In the genomic region with DNA sequence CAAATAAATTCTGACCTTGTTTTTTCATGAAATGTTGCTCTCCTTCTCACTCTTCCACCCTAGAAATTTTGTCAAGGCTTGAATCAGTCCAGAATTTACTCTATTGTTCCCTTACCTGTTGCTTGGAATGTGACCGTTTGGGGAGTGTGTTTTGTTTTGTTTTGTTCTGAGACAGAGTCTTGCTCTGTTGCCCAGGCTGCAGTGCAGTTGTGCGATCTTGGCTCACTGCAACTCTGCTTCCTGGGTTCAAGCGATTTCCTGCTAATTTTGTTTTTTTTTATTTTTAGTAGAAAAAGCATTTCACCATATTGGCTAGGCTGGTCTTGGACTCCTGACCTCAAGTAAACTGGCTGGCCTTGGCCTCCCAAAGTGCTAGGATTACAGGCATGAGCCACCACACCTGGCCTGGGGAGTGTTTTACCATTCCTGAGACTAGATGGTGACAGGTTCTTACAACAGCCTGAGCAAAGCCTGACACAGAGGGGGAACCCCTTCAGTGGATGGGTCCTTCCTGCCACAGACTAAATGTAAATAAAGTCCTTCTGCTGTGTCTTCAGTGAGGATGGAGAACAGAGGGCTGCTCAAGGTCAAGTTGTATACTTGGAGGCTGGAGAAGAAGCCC, we compare ENCODE assay signal across 13 cellular contexts. TPM values are rescaled to one million over a fixed set of nuclear protein-coding genes. Genes with fewer than 3 reads are reported as not detected.
A peak's percentile ranks its signal among the peaks of the same experiment; 100 is the strongest.
DNase-seq lines count a peak whose midpoint lies in the region; ATAC-seq and TF ChIP-seq lines count a peak whose summit lies in the region.
"Had no signal": no experiment of that assay in that cellular context is flagged by ENCODE, and none has a peak within 500 bp of the region (broad histone marks: within the 10 kb centered on the region; RNA-seq: fewer than 3 reads in every experiment).

No MANE protein-coding gene starts in this region.

- no peaks in the 10 kb centered on the region for H3K9me3 ChIP-seq in lower lobe of right lung
- H3K9me3 ChIP-seq: breast epithelium, esophagus muscularis mucosa, stomach had no signal

- ATAC-seq in lower lobe of right lung (no peak), HG03139 (IDR thresholded peaks at IDR 0.05; ENCODE audit: unreplicated experiment) (no peak)

- H3K4me1 Mint-ChIP-seq in activated T-helper 2 cell treated with anti-CD3 and anti-CD28 coated beads, Interferon-gamma antibody, Interleukin-2, Interleukin-4, amounts not matched to agents 10 μg/mL and 5 μg/mL and 100 μg/mL, durations not matched to agents 14 hours and 24 hours and 36 hours (ENCODE audit: low read depth): peaks cover 53% of the 10 kb centered on the region

- peak overlapping the region; percentile 95 for H3K27ac Mint-ChIP-seq in activated T-helper 2 cell treated with anti-CD3 and anti-CD28 coated beads, Interferon-gamma antibody, Interleukin-2, Interleukin-4, amounts not matched to agents 10 μg/mL and 5 μg/mL and 100 μg/mL, durations not matched to agents 14 hours and 24 hours and 36 hours

- H3K4me3 ChIP-seq in lower lobe of right lung: no peak overlapping the region
- H3K4me3 ChIP-seq: breast epithelium, esophagus muscularis mucosa, stomach had no signal

- no peaks in the 10 kb centered on the region for H3K27me3 Mint-ChIP-seq in activated T-helper 2 cell treated with anti-CD3 and anti-CD28 coated beads, Interferon-gamma antibody, Interleukin-2, Interleukin-4, amounts not matched to agents 10 μg/mL and 5 μg/mL and 100 μg/mL, durations not matched to agents 14 hours and 24 hours and 36 hours (ENCODE audit: low read depth)

- peaks cover 12% of the 10 kb centered on the region for H3K36me3 Mint-ChIP-seq in activated T-helper 2 cell treated with anti-CD3 and anti-CD28 coated beads, Interferon-gamma antibody, Interleukin-2, Interleukin-4, amounts not matched to agents 10 μg/mL and 5 μg/mL and 100 μg/mL, durations not matched to agents 14 hours and 24 hours and 36 hours (ENCODE audit: low read depth)

- H3K27me3 ChIP-seq in lower lobe of right lung (ENCODE audit: low read depth): no peaks in the 10 kb centered on the region
- H3K27me3 ChIP-seq: breast epithelium, esophagus muscularis mucosa, stomach had no signal

- H3K36me3 ChIP-seq in lower lobe of right lung: no peaks in the 10 kb centered on the region
- H3K36me3 ChIP-seq: breast epithelium, esophagus muscularis mucosa, stomach had no signal

- H3K4me3 Mint-ChIP-seq in activated T-helper 2 cell treated with anti-CD3 and anti-CD28 coated beads, Interferon-gamma antibody, Interleukin-2, Interleukin-4, amounts not matched to agents 10 μg/mL and 5 μg/mL and 100 μg/mL, durations not matched to agents 14 hours and 24 hours and 36 hours (ENCODE audit: low read depth): peak overlapping the region; percentile 66
- H3K4me3 Mint-ChIP-seq: neural crest cell had no signal

- peak; percentile 22 for DNase-seq in activated naive CD4-positive, alpha-beta T cell treated with Interleukin-2 at 50 U/mL for 16 hours
- no peak for DNase-seq in activated naive CD4-positive, alpha-beta T cell (lab: John Stamatoyannopoulos, UW)
- peak; percentile 20 for DNase-seq in activated T-helper 2 cell treated with anti-CD3 and anti-CD28 coated beads, Interferon-gamma antibody, Interleukin-2, Interleukin-4, amounts not matched to agents 10 μg/mL and 5 μg/mL and 100 μg/mL, durations not matched to agents 14 hours and 24 hours and 36 hours (ENCODE audit: low spot score)
- DNase-seq in lower lobe of right lung (no peak), NCI-H187 treated with DMSO at 0.1 percent for 48 hours (lab: John Stamatoyannopoulos, UW) (no peak), DMS79 treated with DMSO at 0.1 percent for 48 hours (lab: John Stamatoyannopoulos, UW) (no peak), HuH-7.5 (ENCODE audit: low spot score) (no peak)
- DNase-seq: NCI-H524 treated with DMSO at 0.1 percent for 48 hours, stomach had no signal

- no peak for TF ChIP-seq CTCF in lower lobe of right lung (IDR thresholded peaks at IDR 0.05)

- intact Hi-C loops in activated T-helper 2 cell treated with anti-CD3 and anti-CD28 coated beads, Interferon-gamma antibody, Interleukin-2, Interleukin-4, amounts not matched to agents 10 μg/mL and 5 μg/mL and 100 μg/mL, durations not matched to agents 14 hours and 24 hours and 36 hours (cut with micrococcal nuclease): loop anchor here (5.0 to 10.0 kb wide), 3 partner anchors 54 to 169 kb away; partner anchors contain the start of gene HAUS1
- intact Hi-C loops in lower lobe of right lung (cut with DNase I): no loop called here

- H3K4me1 ChIP-seq in lower lobe of right lung: no peaks in the 10 kb centered on the region
- H3K4me1 ChIP-seq: breast epithelium, stomach had no signal

- H3K27ac ChIP-seq in lower lobe of right lung: peak overlapping the region; percentile 39
- H3K27ac ChIP-seq: breast epithelium, esophagus muscularis mucosa, stomach had no signal

- H3K9me3 Mint-ChIP-seq in activated T-helper 2 cell treated with anti-CD3 and anti-CD28 coated beads, Interferon-gamma antibody, Interleukin-2, Interleukin-4, amounts not matched to agents 10 μg/mL and 5 μg/mL and 100 μg/mL, durations not matched to agents 14 hours and 24 hours and 36 hours: no peaks in the 10 kb centered on the region
- H3K9me3 Mint-ChIP-seq: neural crest cell had no signal

RNA-seq across cellular contexts. Expression of gene HAUS1, which starts 52.0 kb away (rescaled TPM):
- total RNA-seq in activated T-helper 2 cell treated with anti-CD3 and anti-CD28 coated beads, Interferon-gamma antibody, Interleukin-2, Interleukin-4, amounts not matched to agents 10 μg/mL and 5 μg/mL and 100 μg/mL, durations not matched to agents 14 hours and 24 hours and 36 hours: 52.3 and 58.1 TPM in 2 replicates
- total RNA-seq in lower lobe of right lung: 17.8 TPM

RNA-seq across cellular contexts. Expression of gene ATP5F1A, which starts 58.1 kb away (rescaled TPM):
- total RNA-seq in activated T-helper 2 cell treated with anti-CD3 and anti-CD28 coated beads, Interferon-gamma antibody, Interleukin-2, Interleukin-4, amounts not matched to agents 10 μg/mL and 5 μg/mL and 100 μg/mL, durations not matched to agents 14 hours and 24 hours and 36 hours: 441 and 445 TPM in 2 replicates
- total RNA-seq in lower lobe of right lung: 238 TPM

Comparison
In these comparisons a context has a peak if more than half of its experiments do, and no peak if none do; other contexts are left out.
1. DNase-seq: peak in activated naive CD4-positive, alpha-beta T cell treated with Interleukin-2 at 50 U/mL for 16 hours (single experiment) and activated T-helper 2 cell treated with anti-CD3 and anti-CD28 coated beads, Interferon-gamma antibody, Interleukin-2, Interleukin-4, amounts not matched to agents 10 μg/mL and 5 μg/mL and 100 μg/mL, durations not matched to agents 14 hours and 24 hours and 36 hours (single experiment); none in activated naive CD4-positive, alpha-beta T cell (0 of 4), lower lobe of right lung (single experiment), NCI-H187 treated with DMSO at 0.1 percent for 48 hours (single experiment), DMS79 treated with DMSO at 0.1 percent for 48 hours (single experiment) and HuH-7.5 (single experiment).